ENCODE assay signal across 8 cellular contexts in genomic region chr1:204826970-204827369, GRCh38. TPM values are rescaled to one million over a fixed set of nuclear protein-coding genes. Genes with fewer than 3 reads are reported as not detected.
DNase-seq lines count a peak whose midpoint lies in the region; ATAC-seq, FAIRE-seq and TF ChIP-seq lines count a peak whose summit lies in the region.

No MANE protein-coding gene starts in this region.

- intact Hi-C loops in A673 (cut with micrococcal nuclease; ENCODE audit: unreplicated experiment), result no loop called here

- TF ChIP-seq RAD21 in A549 (conservative IDR thresholded peaks at IDR 0.05 in 1 of 2, IDR thresholded peaks at IDR 0.05 in 1 of 2), result peak in 1 of 2 experiments; percentile 29; a peak in 2 of 5 replicates

- 23% methylated on average over 4 of the region's 4 CpGs for WGBS in A549 (ENCODE audit: missing lambda C conversion rate)

- DNase-seq in A549 (ENCODE audit: low read depth in 1 of 2, low spot score in 1 of 2) (peak; percentile 50 to 58), EL (peak; percentile 23), NCI-H82 (lab: John Stamatoyannopoulos, UW) (peak; percentile 90), foreskin keratinocyte (no peak), A172 (ENCODE audit: low spot score) (no peak), A673 (ENCODE audit: low spot score) (no peak)

- CTCF ChIA-PET in A549 (lab: Yijun Ruan, JAX), result interaction anchor here (1.2 to 19.3 kb wide), 4 partner anchors 16 to 261 kb away, joined by 3 to 272 read pairs (median 6); no protein-coding TSS in a partner anchor
- CTCF ChIA-PET in A673 (lab: Charles Lee), result no interaction called here

- no peaks in the 10 kb centered on the region for H3K9me3 ChIP-seq in A549
- H3K9me3 ChIP-seq in A673 (ENCODE audit: low read depth, low read length, poor library complexity, severe bottlenecking), result no peaks in the 10 kb centered on the region

- TF ChIP-seq CTCF in A549 (IDR thresholded peaks at IDR 0.05) (peak; percentile 34; the same call in 2 of the 3 replicates), foreskin keratinocyte (conservative IDR thresholded peaks at IDR 0.05) (peak; percentile 49), A673 (conservative IDR thresholded peaks at IDR 0.05; ENCODE audit: low read depth, low read length) (no peak)

- H3K4me1 ChIP-seq in A549 (no peaks in the 10 kb centered on the region; the same call in 2 of the 3 replicates), foreskin keratinocyte (no peaks in the 10 kb centered on the region), A673 (ENCODE audit: insufficient read depth, low read length, poor library complexity, severe bottlenecking) (no peaks in the 10 kb centered on the region)

- no TSS peak for BruUV-seq in A673 (replicated peaks; lab: Mats Ljungman, UMichigan)

- FAIRE-seq in A549 (lab: Jason Lieb, UNC), result no peak

- no peak overlapping the region for H3K4me3 ChIP-seq in A549
- no peak overlapping the region for H3K4me3 ChIP-seq in A673 (ENCODE audit: low read depth, low read length, poor library complexity, severe bottlenecking)

- no peak for TF ChIP-seq EP300 in A549 (IDR thresholded peaks at IDR 0.05)

- H3K4me2 ChIP-seq in A549, result no peak overlapping the region

- ATAC-seq in A549 (peak; percentile 45 to 72; a peak in 4 of 6 replicates), foreskin keratinocyte (no peak), HG03521 (IDR thresholded peaks at IDR 0.05; ENCODE audit: unreplicated experiment) (no peak), HG02642 (IDR thresholded peaks at IDR 0.05; ENCODE audit: poor library complexity, unreplicated experiment) (no peak)

- peaks cover 74% of the 10 kb centered on the region for H3K27me3 ChIP-seq in foreskin keratinocyte
- H3K27me3 ChIP-seq in A673 (replicated peaks; ENCODE audit: insufficient read depth, low read depth, low read length, poor library complexity), result peaks cover 66% of the 10 kb centered on the region

- H3K36me3 ChIP-seq in A673 (ENCODE audit: insufficient read depth, low read length, poor library complexity, severe bottlenecking), result no peaks in the 10 kb centered on the region

- H3K27ac ChIP-seq in A549, result no peak overlapping the region
- H3K27ac ChIP-seq in foreskin keratinocyte, result no peak overlapping the region
- H3K27ac ChIP-seq in A673 (ENCODE audit: low read depth, low read length, poor library complexity, severe bottlenecking), result no peak overlapping the region

- POLR2A ChIA-PET in A549 (lab: Yijun Ruan, JAX) (no interaction called here), A673 (lab: Charles Lee; ENCODE audit: low non-redundant PET) (no interaction called here)

- TF ChIP-seq POLR2A in A549 (IDR thresholded peaks at IDR 0.05; ENCODE audit: low read length), result no peak

TF ChIP-seq in A549, 52 proteins besides CTCF, POLR2A, EP300 and RAD21:
- TF ChIP-seq TFCP2L1 (CRISPR knock-in tag; IDR thresholded peaks at IDR 0.05), result no peak
- TF ChIP-seq SMC3 (IDR thresholded peaks at IDR 0.05), result 0 out of 3 replicates have a peak, but pooled peaks have one; percentile 22
- no peak for TF ChIP-seq EHF (CRISPR knock-in tag; IDR thresholded peaks at IDR 0.05)
- TF ChIP-seq BHLHE40 (IDR thresholded peaks at IDR 0.05; ENCODE audit: low read depth, low read length), result no peak
- TF ChIP-seq SREBF2 (IDR thresholded peaks at IDR 0.05), result no peak

RNA-seq across cellular contexts. Expression of gene NFASC, which starts 43.7 kb away (rescaled TPM):
- polyA plus RNA-seq in A549 (2011; rRNA removed), result 0.21 and 0.27 TPM in 2 replicates
- 0.29 and 0.35 TPM in 2 replicates for polyA plus RNA-seq in A549 (2012; cell fraction: cytosol; rRNA removed)
- polyA plus RNA-seq in A549 (2012; cell fraction: nucleus; rRNA removed), result 0.65 and 0.79 TPM in 2 replicates
- 0.39 to 0.51 TPM (median 0.45 TPM) in 3 replicates for polyA plus RNA-seq in A549 (2017; fragmentation: RNase III; extraction: RNeasy Plus Mini Kit Qiagen cat#74134 plus additional on column Dnase treatment)
- polyA minus RNA-seq in A549 (2011; rRNA and poly(A)+ RNA removed), result 0.34 and 0.58 TPM in 2 replicates
- 0.41 and 1.3 TPM in 2 replicates for total RNA-seq in foreskin keratinocyte
- 0.66 and 1.2 TPM in 2 replicates for polyA plus RNA-seq in foreskin keratinocyte
- total RNA-seq in A172 (2014; rRNA removed; shearing (Covaris generic)), result 19.8 and 33.3 TPM in 2 replicates
- 0.24 and 0.44 TPM in 2 replicates for total RNA-seq in A673 (2021)

Comparison
In these comparisons a context has a peak if more than half of its experiments do, and no peak if none do; other contexts are left out.
1. ATAC-seq: peak in A549 (2 of 2); none in foreskin keratinocyte (single experiment), HG03521 (single experiment) and HG02642 (single experiment).
2. DNase-seq: peak in A549 (2 of 2), EL (single experiment) and NCI-H82 (single experiment); none in foreskin keratinocyte (0 of 2), A172 (single experiment) and A673 (single experiment).